Comparison of ENCODE assay signal across 8 cellular contexts in genomic region chr13:27270594-27271520, GRCh38. TPM values are rescaled to one million over a fixed set of nuclear protein-coding genes. Genes with fewer than 3 reads are reported as not detected.
DNase-seq lines count a peak whose midpoint lies in the region; ATAC-seq lines count a peak whose summit lies in the region.

TSS of gene RASL11A (plus strand) at chr13:27270830. CDS start at chr13:27270945, 115 bp downstream.

- DNase-seq in AG20443 (ENCODE audit: low spot score) (peak; percentile 94), NCI-H526 (lab: John Stamatoyannopoulos, UW) (peak; percentile 76 to 97), lung microvascular endothelial cell (ENCODE audit: low read depth in 2 of 2) (peak; percentile 87 to 89)
- DNase-seq in activated CD8-positive, alpha-beta memory T cell treated with anti-CD3 and anti-CD28 coated beads for 1 hour (ENCODE audit: extremely low read depth in 1 of 2, low read depth in 1 of 2): peak; percentile 28 to 65
- peak; percentile 63 for DNase-seq in effector CD4-positive, alpha-beta T cell
- DNase-seq in stimulated activated CD4-positive, alpha-beta T cell treated with anti-CD3 and anti-CD28 coated beads, TNF-alpha, amount 100 ng/mL, for 48 hours (ENCODE audit: low read depth in 3 of 3): peak in 2 of 3 donors; percentile 43 to 69

- peak; percentile 68 for ATAC-seq in GM18870 (IDR thresholded peaks at IDR 0.05; ENCODE audit: unreplicated experiment)
- peak; percentile 79 for ATAC-seq in HG03103 (IDR thresholded peaks at IDR 0.05; ENCODE audit: low read depth, unreplicated experiment)

RNA-seq across cellular contexts. Expression of gene RASL11A, which starts in this region (rescaled TPM):
- total RNA-seq in lung microvascular endothelial cell: 1.7 and 2.0 TPM in 2 replicates

Comparison
In these comparisons a context has a peak if more than half of its experiments do, and no peak if none do; other contexts are left out.
1. Peak in every context shown above with its lines: DNase-seq and ATAC-seq.